ENCODE assay signal across 8 cellular contexts in the genomic region with DNA sequence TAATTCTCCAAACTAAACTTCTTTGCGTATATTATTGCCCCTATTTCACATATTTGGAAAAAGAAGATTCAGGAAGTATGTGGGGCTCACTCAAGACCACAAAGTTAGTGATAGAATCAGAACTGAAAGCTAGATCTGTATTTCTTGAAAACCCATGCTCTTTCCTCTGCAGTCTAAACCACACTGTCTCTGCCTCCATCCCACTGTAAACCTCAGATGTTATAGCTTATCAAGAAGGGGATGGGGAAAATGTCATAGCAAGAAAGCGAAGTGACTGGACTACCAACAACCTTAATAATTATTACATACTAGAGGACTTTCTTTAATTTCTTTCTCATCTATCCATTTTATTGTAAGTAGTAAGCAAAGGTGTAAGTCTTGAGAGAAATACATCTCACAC.
A peak's percentile ranks its signal among the peaks of the same experiment; 100 is the strongest.
DNase-seq lines count a peak whose midpoint lies in the region; ATAC-seq and TF ChIP-seq lines count a peak whose summit lies in the region.

No MANE protein-coding gene starts in this region.

- no peaks in the 10 kb centered on the region for H3K36me3 ChIP-seq in CD8-positive, alpha-beta T cell (ENCODE audit: insufficient read depth, low read length)
- no peaks in the 10 kb centered on the region for H3K36me3 ChIP-seq in thyroid gland

- H3K4me1 Mint-ChIP-seq in CD8-positive, alpha-beta T cell (ENCODE audit: low read depth): peaks cover 91% of the 10 kb centered on the region
- H3K4me1 Mint-ChIP-seq in activated naive CD8-positive, alpha-beta T cell treated with anti-CD3 and anti-CD28 coated beads, Interleukin-2, amount 10 ng/mL, durations not matched to agents 7 days and 5 days: peaks cover 82% of the 10 kb centered on the region

- CTCF ChIA-PET in CD8-positive, alpha-beta T cell (lab: Charles Lee): interaction anchor here (0.7 to 3.8 kb wide), 6 partner anchors 22 to 170 kb away, joined by 3 to 32 read pairs (median 4); no protein-coding TSS in a partner anchor

- no peaks in the 10 kb centered on the region for H3K36me3 Mint-ChIP-seq in CD8-positive, alpha-beta T cell
- peaks cover 4% of the 10 kb centered on the region for H3K36me3 Mint-ChIP-seq in activated naive CD8-positive, alpha-beta T cell treated with anti-CD3 and anti-CD28 coated beads, Interleukin-2, amount 10 ng/mL, durations not matched to agents 7 days and 5 days

- DNase-seq in CD8-positive, alpha-beta T cell: peak in 1 of 7 experiments; percentile 22
- no peak for DNase-seq in activated naive CD8-positive, alpha-beta T cell treated with anti-CD3 and anti-CD28 coated beads, Interleukin-2, amount 10 ng/mL, durations not matched to agents 7 days and 5 days
- DNase-seq in HuH-7 (ENCODE audit: low spot score) (no peak), hypothalamus (lab: John Stamatoyannopoulos, UW) (no peak), posterior vena cava (ENCODE audit: low spot score) (no peak), thyroid gland (no peak)

- POLR2A ChIA-PET in CD8-positive, alpha-beta T cell (lab: Charles Lee): interaction anchor here (0.7 to 2.8 kb wide), 5 partner anchors 11 to 170 kb away, joined by 3 to 15 read pairs (median 8); no protein-coding TSS in a partner anchor
- POLR2A ChIA-PET in activated naive CD8-positive, alpha-beta T cell treated with anti-CD3 and anti-CD28 coated beads, Interleukin-2, amount 10 ng/mL, durations not matched to agents 7 days and 5 days (lab: Charles Lee): interaction anchor here (0.7 to 3.7 kb wide), 4 partner anchors 15 to 71 kb away, joined by 3 to 33 read pairs (median 13); no protein-coding TSS in a partner anchor

- peak overlapping the region; percentile 87 for H3K27ac Mint-ChIP-seq in CD8-positive, alpha-beta T cell
- H3K27ac Mint-ChIP-seq in activated naive CD8-positive, alpha-beta T cell treated with anti-CD3 and anti-CD28 coated beads, Interleukin-2, amount 10 ng/mL, durations not matched to agents 7 days and 5 days: peak overlapping the region; percentile 91

- no peaks in the 10 kb centered on the region for H3K27me3 ChIP-seq in CD8-positive, alpha-beta T cell (ENCODE audit: insufficient read depth, low read length)
- H3K27me3 ChIP-seq in thyroid gland: no peaks in the 10 kb centered on the region

- intact Hi-C loops in CD8-positive, alpha-beta T cell (cut with DNase I, micrococcal nuclease): loop anchor here in 1 of 2 experiments (2.0 kb wide), 1 partner anchor 27 kb away; no protein-coding TSS in a partner anchor
- intact Hi-C loops in posterior vena cava (cut with DNase I): loop anchor here in 1 of 2 donors (10.0 kb wide), 1 partner anchor 59 kb away; no protein-coding TSS in a partner anchor
- intact Hi-C loops in thyroid gland (cut with DNase I): no loop called here

- 89 to 94% methylated on average over 2 of the region's 2 CpGs for WGBS in thyroid gland, 2 donors

- peak overlapping the region; percentile 6 for H3K27ac ChIP-seq in CD8-positive, alpha-beta T cell (ENCODE audit: low read depth, low read length)
- H3K27ac ChIP-seq in thyroid gland: no peak overlapping the region

- ATAC-seq in CD8-positive, alpha-beta T cell: peak; percentile 51
- ATAC-seq in GM19328 (IDR thresholded peaks at IDR 0.05; ENCODE audit: unreplicated experiment): peak; percentile 60
- ATAC-seq in HG03135 (IDR thresholded peaks at IDR 0.05; ENCODE audit: unreplicated experiment): peak; percentile 78
- ATAC-seq in activated naive CD8-positive, alpha-beta T cell treated with anti-CD3 and anti-CD28 coated beads, Interleukin-2, amount 10 ng/mL, durations not matched to agents 7 days and 5 days (ENCODE audit: low read depth): peak; percentile 74

- peak overlapping the region; percentile 4 for H3K4me3 ChIP-seq in CD8-positive, alpha-beta T cell (ENCODE audit: low read depth, low read length)
- no peak overlapping the region for H3K4me3 ChIP-seq in thyroid gland (replicated peaks in 1 of 3)

- no peaks in the 10 kb centered on the region for H3K9me3 ChIP-seq in CD8-positive, alpha-beta T cell (ENCODE audit: low read length)
- H3K9me3 ChIP-seq in thyroid gland: no peaks in the 10 kb centered on the region

- peak overlapping the region; percentile 71 for H3K4me3 Mint-ChIP-seq in CD8-positive, alpha-beta T cell
- peak overlapping the region; percentile 82 for H3K4me3 Mint-ChIP-seq in activated naive CD8-positive, alpha-beta T cell treated with anti-CD3 and anti-CD28 coated beads, Interleukin-2, amount 10 ng/mL, durations not matched to agents 7 days and 5 days

- H3K27me3 Mint-ChIP-seq in CD8-positive, alpha-beta T cell (ENCODE audit: low read depth): no peaks in the 10 kb centered on the region
- H3K27me3 Mint-ChIP-seq in activated naive CD8-positive, alpha-beta T cell treated with anti-CD3 and anti-CD28 coated beads, Interleukin-2, amount 10 ng/mL, durations not matched to agents 7 days and 5 days: no peaks in the 10 kb centered on the region

- H3K4me1 ChIP-seq in CD8-positive, alpha-beta T cell (ENCODE audit: insufficient read depth, low read length): peaks cover 56% of the 10 kb centered on the region
- peaks cover 13 to 32% of the 10 kb centered on the region in 2 donors for H3K4me1 ChIP-seq in thyroid gland

- H3K9me3 Mint-ChIP-seq in CD8-positive, alpha-beta T cell: no peaks in the 10 kb centered on the region
- peaks cover 1% of the 10 kb centered on the region for H3K9me3 Mint-ChIP-seq in activated naive CD8-positive, alpha-beta T cell treated with anti-CD3 and anti-CD28 coated beads, Interleukin-2, amount 10 ng/mL, durations not matched to agents 7 days and 5 days

- no peak for TF ChIP-seq CTCF in CD8-positive, alpha-beta T cell (IDR thresholded peaks at IDR 0.05)
- TF ChIP-seq CTCF in thyroid gland (IDR thresholded peaks at IDR 0.05): no peak

- TF ChIP-seq POLR2A in thyroid gland (IDR thresholded peaks at IDR 0.05): no peak
